Comparison of ENCODE assay signal across 2 cellular contexts in genomic region chr1:75342799-75343198, GRCh38.
TF ChIP-seq lines count a peak whose summit lies in the region.

No MANE protein-coding gene starts in this region.

TF ChIP-seq in GM23338, 12 proteins besides CTCF, POLR2A, EP300 and RAD21 (continued from another document):
- TF ChIP-seq ZNF462 (CRISPR knock-in tag; IDR thresholded peaks at IDR 0.05) (no peak), REST (IDR thresholded peaks at IDR 0.05; ENCODE audit: unreplicated experiment) (no peak), JUNB (IDR thresholded peaks at IDR 0.05; ENCODE audit: unreplicated experiment) (no peak), CREB1 (CRISPR knock-in tag; IDR thresholded peaks at IDR 0.05; ENCODE audit: low read depth) (no peak), ZNF114 (CRISPR knock-in tag; IDR thresholded peaks at IDR 0.05) (no peak), EZH2phosphoT487 (IDR thresholded peaks at IDR 0.05; ENCODE audit: unreplicated experiment) (no peak), POLR2AphosphoS5 (IDR thresholded peaks at IDR 0.05; ENCODE audit: low read depth) (no peak)
- TF ChIP-seq, protein P1, sequence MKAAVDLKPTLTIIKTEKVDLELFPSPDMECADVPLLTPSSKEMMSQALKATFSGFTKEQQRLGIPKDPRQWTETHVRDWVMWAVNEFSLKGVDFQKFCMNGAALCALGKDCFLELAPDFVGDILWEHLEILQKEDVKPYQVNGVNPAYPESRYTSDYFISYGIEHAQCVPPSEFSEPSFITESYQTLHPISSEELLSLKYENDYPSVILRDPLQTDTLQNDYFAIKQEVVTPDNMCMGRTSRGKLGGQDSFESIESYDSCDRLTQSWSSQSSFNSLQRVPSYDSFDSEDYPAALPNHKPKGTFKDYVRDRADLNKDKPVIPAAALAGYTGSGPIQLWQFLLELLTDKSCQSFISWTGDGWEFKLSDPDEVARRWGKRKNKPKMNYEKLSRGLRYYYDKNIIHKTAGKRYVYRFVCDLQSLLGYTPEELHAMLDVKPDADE (IDR thresholded peaks at IDR 0.05) = no peak

TF ChIP-seq in HepG2, 621 proteins besides CTCF, POLR2A, EP300 and RAD21 (continued from another document):
- no peak for TF ChIP-seq ZNF224 (CRISPR knock-in tag; IDR thresholded peaks at IDR 0.05)
- TF ChIP-seq TSC22D2 (CRISPR knock-in tag; IDR thresholded peaks at IDR 0.05; ENCODE audit: borderline replicate concordance) = no peak
- TF ChIP-seq IRF1 (CRISPR knock-in tag; IDR thresholded peaks at IDR 0.05; ENCODE audit: low read depth) = no peak
- TF ChIP-seq AHR (CRISPR knock-in tag; IDR thresholded peaks at IDR 0.05) = no peak
- TF ChIP-seq NFATC3 (CRISPR knock-in tag; IDR thresholded peaks at IDR 0.05) = no peak
- TF ChIP-seq, protein P2, sequence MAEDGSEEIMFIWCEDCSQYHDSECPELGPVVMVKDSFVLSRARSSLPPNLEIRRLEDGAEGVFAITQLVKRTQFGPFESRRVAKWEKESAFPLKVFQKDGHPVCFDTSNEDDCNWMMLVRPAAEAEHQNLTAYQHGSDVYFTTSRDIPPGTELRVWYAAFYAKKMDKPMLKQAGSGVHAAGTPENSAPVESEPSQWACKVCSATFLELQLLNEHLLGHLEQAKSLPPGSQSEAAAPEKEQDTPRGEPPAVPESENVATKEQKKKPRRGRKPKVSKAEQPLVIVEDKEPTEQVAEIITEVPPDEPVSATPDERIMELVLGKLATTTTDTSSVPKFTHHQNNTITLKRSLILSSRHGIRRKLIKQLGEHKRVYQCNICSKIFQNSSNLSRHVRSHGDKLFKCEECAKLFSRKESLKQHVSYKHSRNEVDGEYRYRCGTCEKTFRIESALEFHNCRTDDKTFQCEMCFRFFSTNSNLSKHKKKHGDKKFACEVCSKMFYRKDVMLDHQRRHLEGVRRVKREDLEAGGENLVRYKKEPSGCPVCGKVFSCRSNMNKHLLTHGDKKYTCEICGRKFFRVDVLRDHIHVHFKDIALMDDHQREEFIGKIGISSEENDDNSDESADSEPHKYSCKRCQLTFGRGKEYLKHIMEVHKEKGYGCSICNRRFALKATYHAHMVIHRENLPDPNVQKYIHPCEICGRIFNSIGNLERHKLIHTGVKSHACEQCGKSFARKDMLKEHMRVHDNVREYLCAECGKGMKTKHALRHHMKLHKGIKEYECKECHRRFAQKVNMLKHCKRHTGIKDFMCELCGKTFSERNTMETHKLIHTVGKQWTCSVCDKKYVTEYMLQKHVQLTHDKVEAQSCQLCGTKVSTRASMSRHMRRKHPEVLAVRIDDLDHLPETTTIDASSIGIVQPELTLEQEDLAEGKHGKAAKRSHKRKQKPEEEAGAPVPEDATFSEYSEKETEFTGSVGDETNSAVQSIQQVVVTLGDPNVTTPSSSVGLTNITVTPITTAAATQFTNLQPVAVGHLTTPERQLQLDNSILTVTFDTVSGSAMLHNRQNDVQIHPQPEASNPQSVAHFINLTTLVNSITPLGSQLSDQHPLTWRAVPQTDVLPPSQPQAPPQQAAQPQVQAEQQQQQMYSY (CRISPR knock-in tag; IDR thresholded peaks at IDR 0.05) = no peak
- TF ChIP-seq, protein P3, sequence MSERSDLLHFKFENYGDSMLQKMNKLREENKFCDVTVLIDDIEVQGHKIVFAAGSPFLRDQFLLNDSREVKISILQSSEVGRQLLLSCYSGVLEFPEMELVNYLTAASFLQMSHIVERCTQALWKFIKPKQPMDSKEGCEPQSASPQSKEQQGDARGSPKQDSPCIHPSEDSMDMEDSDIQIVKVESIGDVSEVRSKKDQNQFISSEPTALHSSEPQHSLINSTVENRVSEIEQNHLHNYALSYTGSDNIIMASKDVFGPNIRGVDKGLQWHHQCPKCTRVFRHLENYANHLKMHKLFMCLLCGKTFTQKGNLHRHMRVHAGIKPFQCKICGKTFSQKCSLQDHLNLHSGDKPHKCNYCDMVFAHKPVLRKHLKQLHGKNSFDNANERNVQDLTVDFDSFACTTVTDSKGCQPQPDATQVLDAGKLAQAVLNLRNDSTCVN (CRISPR knock-in tag; IDR thresholded peaks at IDR 0.05; ENCODE audit: borderline replicate concordance) = no peak
- no peak for TF ChIP-seq NFE2L2 (IDR thresholded peaks at IDR 0.05; ENCODE audit: low read length)
TF ChIP-seq in HepG2: peak in this region for 0.
